1 cellular context compared by ENCODE assay signal in genomic region chr19:12610540-12611360, GRCh38.
TF ChIP-seq lines count a peak whose summit lies in the region.

Gene ZNF490, minus strand, starts transcription at chr19:12610813. Its CDS starts 133 bp downstream, at chr19:12610680.
Gene ZNF791, plus strand, starts transcription at chr19:12610920. Its CDS starts 160 bp downstream, at chr19:12611080.

TF ChIP-seq in HepG2, 621 proteins besides CTCF, POLR2A, EP300 and RAD21 (continued from another document and continues in another):
- TF ChIP-seq ZSCAN22 (CRISPR knock-in tag; IDR thresholded peaks at IDR 0.05) (no peak), ZNF143 (CRISPR knock-in tag; IDR thresholded peaks at IDR 0.05) (no peak; the same call in 1 of the 2 replicates), ZNF724P (CRISPR knock-in tag; IDR thresholded peaks at IDR 0.05; ENCODE audit: borderline replicate concordance) (no peak), PPARG (CRISPR knock-in tag; conservative IDR thresholded peaks at IDR 0.05) (no peak; the same call in 1 of the 2 replicates), ZBTB7B (CRISPR knock-in tag; IDR thresholded peaks at IDR 0.05) (peak; percentile 80), ZNF75D (CRISPR knock-in tag; IDR thresholded peaks at IDR 0.05; ENCODE audit: borderline replicate concordance) (no peak), ZSCAN5A (CRISPR knock-in tag; IDR thresholded peaks at IDR 0.05; ENCODE audit: borderline replicate concordance) (peak; percentile 45; the same call in 1 of the 2 replicates), ZNF557 (CRISPR knock-in tag; IDR thresholded peaks at IDR 0.05) (no peak), MBD4 (IDR thresholded peaks at IDR 0.05; ENCODE audit: borderline replicate concordance, low read length) (no peak), HCFC1 (IDR thresholded peaks at IDR 0.05; ENCODE audit: low read depth, low read length) (peak; percentile 65; the same call in 1 of the 2 replicates), SIX4 (CRISPR knock-in tag; IDR thresholded peaks at IDR 0.05) (no peak), ZNF251 (CRISPR knock-in tag; IDR thresholded peaks at IDR 0.05) (no peak), ZNF383 (CRISPR knock-in tag; IDR thresholded peaks at IDR 0.05; ENCODE audit: borderline replicate concordance) (no peak), XRCC5 (optimal IDR thresholded peaks at IDR 0.05; ENCODE audit: low read length) (peak; percentile 87), MAFG (CRISPR knock-in tag; IDR thresholded peaks at IDR 0.05) (no peak), ISL2 (CRISPR knock-in tag; IDR thresholded peaks at IDR 0.05) (no peak), FLYWCH1 (CRISPR knock-in tag; IDR thresholded peaks at IDR 0.05) (no peak), SMAD3 (CRISPR knock-in tag; IDR thresholded peaks at IDR 0.05) (peak; percentile 81; the same call in 1 of the 2 replicates), MYNN (CRISPR knock-in tag; IDR thresholded peaks at IDR 0.05; ENCODE audit: low read depth) (no peak), ZNF644 (CRISPR knock-in tag; IDR thresholded peaks at IDR 0.05; ENCODE audit: low read depth) (no peak), KMT2B (CRISPR knock-in tag; IDR thresholded peaks at IDR 0.05) (peak; percentile 95), ZNF333 (CRISPR knock-in tag; IDR thresholded peaks at IDR 0.05; ENCODE audit: borderline replicate concordance) (no peak), STAT6 (CRISPR knock-in tag; IDR thresholded peaks at IDR 0.05; ENCODE audit: borderline replicate concordance) (peak; percentile 56; the same call in 1 of the 2 replicates), NFRKB (IDR thresholded peaks at IDR 0.05) (no peak), ZFAT (CRISPR knock-in tag; conservative IDR thresholded peaks at IDR 0.05) (no peak), ZNF569 (CRISPR knock-in tag; IDR thresholded peaks at IDR 0.05; ENCODE audit: borderline replicate concordance) (no peak), SMC3 (IDR thresholded peaks at IDR 0.05; ENCODE audit: low read length) (no peak), ZNF326 (CRISPR knock-in tag; IDR thresholded peaks at IDR 0.05; ENCODE audit: borderline replicate concordance) (no peak), NFIC (IDR thresholded peaks at IDR 0.05; ENCODE audit: low read length) (no peak; the same call in 1 of the 2 replicates), CBX5 (CRISPR knock-in tag; IDR thresholded peaks at IDR 0.05; ENCODE audit: borderline replicate concordance) (peak; percentile 87; the same call in 1 of the 2 replicates), ZMYM4 (CRISPR knock-in tag; IDR thresholded peaks at IDR 0.05) (peak; percentile 67), ZSCAN20 (CRISPR knock-in tag; IDR thresholded peaks at IDR 0.05; ENCODE audit: borderline replicate concordance) (no peak), SAFB2 (CRISPR knock-in tag; IDR thresholded peaks at IDR 0.05; ENCODE audit: borderline replicate concordance, low read depth) (no peak), ZNF556 (CRISPR knock-in tag; IDR thresholded peaks at IDR 0.05; ENCODE audit: borderline replicate concordance) (0 out of 2 replicates have a peak, but pooled peaks have one; percentile 66), ZNF430 (CRISPR knock-in tag; IDR thresholded peaks at IDR 0.05) (0 out of 2 replicates have a peak, but pooled peaks have one; percentile 67), HDAC6 (IDR thresholded peaks at IDR 0.05; ENCODE audit: low read depth, low read length) (no peak), ZGPAT (CRISPR knock-in tag; IDR thresholded peaks at IDR 0.05) (peak; percentile 81), SP2 (CRISPR knock-in tag; IDR thresholded peaks at IDR 0.05) (peak; percentile 79), ZKSCAN5 (CRISPR knock-in tag; IDR thresholded peaks at IDR 0.05) (peak; percentile 71), MXD3 (CRISPR knock-in tag; IDR thresholded peaks at IDR 0.05) (peak; percentile 79), AGO2 (optimal IDR thresholded peaks at IDR 0.05; ENCODE audit: low read depth, low read length) (peak; percentile 86), ZNF292 (CRISPR knock-in tag; IDR thresholded peaks at IDR 0.05; ENCODE audit: borderline replicate concordance, low read depth) (peak; percentile 64; the same call in 1 of the 2 replicates), THAP8 (CRISPR knock-in tag; IDR thresholded peaks at IDR 0.05; ENCODE audit: borderline replicate concordance) (no peak), ZBTB10 (CRISPR knock-in tag; IDR thresholded peaks at IDR 0.05; ENCODE audit: borderline replicate concordance) (peak; percentile 56; the same call in 1 of the 2 replicates), THAP11 (CRISPR knock-in tag; IDR thresholded peaks at IDR 0.05) (peak; percentile 93), TEAD2 (CRISPR knock-in tag; IDR thresholded peaks at IDR 0.05) (no peak), ZUFSP (CRISPR knock-in tag; IDR thresholded peaks at IDR 0.05; ENCODE audit: borderline replicate concordance) (no peak), NKX3-1 (CRISPR knock-in tag; IDR thresholded peaks at IDR 0.05) (peak; percentile 13; the same call in 1 of the 2 replicates), TRAFD1 (CRISPR knock-in tag; IDR thresholded peaks at IDR 0.05; ENCODE audit: borderline replicate concordance) (peak; percentile 84; the same call in 1 of the 2 replicates), MIXL1 (CRISPR knock-in tag; IDR thresholded peaks at IDR 0.05) (no peak; the same call in none of the 2 replicates), ERF (CRISPR knock-in tag; IDR thresholded peaks at IDR 0.05) (peak; percentile 53), GRHL1 (CRISPR knock-in tag; conservative IDR thresholded peaks at IDR 0.05) (no peak), PAF1 (CRISPR knock-in tag; IDR thresholded peaks at IDR 0.05) (no peak), PITX1 (CRISPR knock-in tag; IDR thresholded peaks at IDR 0.05) (peak; percentile 74), PBX3 (CRISPR knock-in tag; IDR thresholded peaks at IDR 0.05; ENCODE audit: borderline replicate concordance) (no peak), ZKSCAN1 (IDR thresholded peaks at IDR 0.05; ENCODE audit: low read length) (peak; percentile 45; the same call in 1 of the 2 replicates), HMGA1 (CRISPR knock-in tag; conservative IDR thresholded peaks at IDR 0.05) (no peak)
